Comparison of ENCODE assay signal across 8 cellular contexts in genomic region chr22:36144886-36145541, GRCh38. TPM values are rescaled to one million over a fixed set of nuclear protein-coding genes. Genes with fewer than 3 reads are reported as not detected.
DNase-seq lines count a peak whose midpoint lies in the region; ATAC-seq, FAIRE-seq and TF ChIP-seq lines count a peak whose summit lies in the region.

No MANE protein-coding gene starts in this region.

- H3K4me2 ChIP-seq in keratinocyte (ENCODE audit: control insufficient read depth, extremely low read depth, insufficient read depth, low read depth, low read length) = no peak overlapping the region

- H3K9me3 Mint-ChIP-seq in stimulated activated memory B cell treated with anti-CD40 and anti-IgM and Interleukin-4, amounts not matched to agents 10 μg/mL and 1 μg/mL and 100 μg/mL, for 72 hours = no peaks in the 10 kb centered on the region

- H3K9ac ChIP-seq in keratinocyte (ENCODE audit: control insufficient read depth, extremely low read depth, insufficient read depth, low read length) = no peak overlapping the region

- peak; percentile 83 for TF ChIP-seq CTCF in HFF-Myc (IDR thresholded peaks at IDR 0.05; ENCODE audit: low read depth, low read length, missing control alignments)
- TF ChIP-seq CTCF in keratinocyte (optimal IDR thresholded peaks at IDR 0.05 in 1 of 3, IDR thresholded peaks at IDR 0.05 in 1 of 3, conservative IDR thresholded peaks at IDR 0.05 in 1 of 3; ENCODE audit: extremely low read depth in 1 of 3, insufficient read depth in 2 of 3, low read length in 3 of 3) = peak in 2 of 3 experiments; percentile 74 to 77

- H3K27ac ChIP-seq in caudate nucleus (ENCODE audit: low read depth, low read length) (no peak overlapping the region), keratinocyte (ENCODE audit: control insufficient read depth, insufficient read depth, low read length) (no peak overlapping the region)

- peak; percentile 97 for FAIRE-seq in keratinocyte (lab: Jason Lieb, UNC)

- no peaks in the 10 kb centered on the region for H3K4me1 Mint-ChIP-seq in stimulated activated memory B cell treated with anti-CD40 and anti-IgM and Interleukin-4, amounts not matched to agents 10 μg/mL and 1 μg/mL and 100 μg/mL, for 72 hours

- H3K27me3 Mint-ChIP-seq in stimulated activated memory B cell treated with anti-CD40 and anti-IgM and Interleukin-4, amounts not matched to agents 10 μg/mL and 1 μg/mL and 100 μg/mL, for 72 hours = no peaks in the 10 kb centered on the region

- no peak overlapping the region for H2AFZ ChIP-seq in keratinocyte (ENCODE audit: control insufficient read depth, low read length)

- H3K9me1 ChIP-seq in keratinocyte (ENCODE audit: control insufficient read depth, extremely low read depth, insufficient read depth, low read length) = no peaks in the 10 kb centered on the region

- no peaks in the 10 kb centered on the region for H3K4me1 ChIP-seq in keratinocyte (ENCODE audit: control insufficient read depth, extremely low read depth, insufficient read depth, low read length)

- peaks cover 45% of the 10 kb centered on the region for H3K36me3 Mint-ChIP-seq in stimulated activated memory B cell treated with anti-CD40 and anti-IgM and Interleukin-4, amounts not matched to agents 10 μg/mL and 1 μg/mL and 100 μg/mL, for 72 hours

- no peaks in the 10 kb centered on the region for H3K9me3 ChIP-seq in keratinocyte (ENCODE audit: control insufficient read depth, low read depth, low read length)

- H3K79me2 ChIP-seq in keratinocyte (ENCODE audit: control insufficient read depth, insufficient read depth, low read length) = no peaks in the 10 kb centered on the region

- peak; percentile 59 for DNase-seq in DMS 273 (lab: John Stamatoyannopoulos, UW; ENCODE audit: unreplicated experiment)
- DNase-seq in HFF-Myc (ENCODE audit: extremely low read depth, low read depth) = peak; percentile 37
- DNase-seq in RPMI7951 (ENCODE audit: low read depth) = peak; percentile 76
- DNase-seq in caudate nucleus (lab: John Stamatoyannopoulos, UW) = peak in 44 of 61 donors; percentile 1 to 62 (median 28)
- no peak for DNase-seq in keratinocyte (ENCODE audit: low read depth, low spot score)
- no peak for DNase-seq in stimulated activated naive CD4-positive, alpha-beta T cell treated with Interleukin-2 at 50 U/mL for 16 hours (lab: John Stamatoyannopoulos, UW)

- H3K27me3 ChIP-seq in keratinocyte (ENCODE audit: control insufficient read depth, extremely low read depth, insufficient read depth, low read length) = peaks cover 6% of the 10 kb centered on the region

- no peaks in the 10 kb centered on the region for H3K36me3 ChIP-seq in keratinocyte (ENCODE audit: control insufficient read depth in 2 of 2, extremely low read depth in 1 of 2, insufficient read depth in 2 of 2, low read length in 2 of 2)

- no peak overlapping the region for H3K4me3 Mint-ChIP-seq in stimulated activated memory B cell treated with anti-CD40 and anti-IgM and Interleukin-4, amounts not matched to agents 10 μg/mL and 1 μg/mL and 100 μg/mL, for 72 hours

- no peaks in the 10 kb centered on the region for H4K20me1 ChIP-seq in keratinocyte (ENCODE audit: control insufficient read depth, extremely low read depth, insufficient read depth, low read length)

- peak overlapping the region; percentile 57 for H3K27ac Mint-ChIP-seq in stimulated activated memory B cell treated with anti-CD40 and anti-IgM and Interleukin-4, amounts not matched to agents 10 μg/mL and 1 μg/mL and 100 μg/mL, for 72 hours

- H3K4me3 ChIP-seq in HFF-Myc (replicated peaks; ENCODE audit: low read depth, low read length) (no peak overlapping the region), keratinocyte (ENCODE audit: control insufficient read depth in 2 of 3, extremely low read depth in 1 of 3, insufficient read depth in 2 of 3, low read depth in 1 of 3, low read length in 3 of 3) (no peak overlapping the region)

- dilution Hi-C loops in keratinocyte (cut with MboI; ENCODE audit: extremely low pct_ligation_motif_present, low sequenced_read_pairs) = no loop called here

- ATAC-seq in stimulated activated memory B cell treated with anti-CD40 and anti-IgM and Interleukin-4, amounts not matched to agents 10 μg/mL and 1 μg/mL and 100 μg/mL, for 72 hours = peak; percentile 62
- no peak for ATAC-seq in GM21737 (IDR thresholded peaks at IDR 0.05; ENCODE audit: unreplicated experiment)

RNA-seq across cellular contexts. Expression of gene APOL3, which starts 15.5 kb away (rescaled TPM):
- total RNA-seq in RPMI7951 (2014; rRNA removed; shearing (Covaris generic)) = 11.1 and 14.1 TPM in 2 replicates
- polyA plus RNA-seq in keratinocyte = 0.46 to 1.1 TPM (median 0.92 TPM) in 3 replicates
- not detected for polyA plus RNA-seq in keratinocyte (2011; ENCODE audit: low read depth)
- 0.45 and 0.49 TPM in 2 replicates for polyA plus RNA-seq in keratinocyte (2011; cell fraction: cytosol; rRNA removed)
- 0.40 and 0.52 TPM in 2 replicates for polyA plus RNA-seq in keratinocyte (2011; cell fraction: nucleus; rRNA removed)
- 1.2 TPM in 1 of 2 replicates, not detected in the other for polyA plus RNA-seq in keratinocyte (2012; ENCODE audit: low replicate concordance)
- polyA minus RNA-seq in keratinocyte = 0.56 to 2.9 TPM in 2 of 3 replicates, not detected in the other
- polyA minus RNA-seq in keratinocyte (2011; cell fraction: cytosol; rRNA and poly(A)+ RNA removed) = not detected
- 0.32 TPM in 1 of 2 replicates, not detected in the other for polyA minus RNA-seq in keratinocyte (2011; cell fraction: nucleus; rRNA and poly(A)+ RNA removed)

RNA-seq across cellular contexts. Expression of gene APOL4, which starts 56.6 kb away (rescaled TPM):
- total RNA-seq in RPMI7951 (2014; rRNA removed; shearing (Covaris generic)) = 0.20 TPM in 1 of 2 replicates, not detected in the other
- 0.03 to 0.08 TPM (median 0.04 TPM) in 3 replicates for polyA plus RNA-seq in keratinocyte
- not detected for polyA plus RNA-seq in keratinocyte (2011; ENCODE audit: low read depth)
- polyA plus RNA-seq in keratinocyte (2011; cell fraction: cytosol; rRNA removed) = 0.02 TPM in 1 of 2 replicates, not detected in the other
- polyA plus RNA-seq in keratinocyte (2011; cell fraction: nucleus; rRNA removed) = 0.08 and 0.23 TPM in 2 replicates
- polyA plus RNA-seq in keratinocyte (2012; ENCODE audit: low replicate concordance) = 0.10 TPM in 1 of 2 replicates, not detected in the other
- polyA minus RNA-seq in keratinocyte = not detected in 3 replicates
- polyA minus RNA-seq in keratinocyte (2011; cell fraction: cytosol; rRNA and poly(A)+ RNA removed) = not detected
- polyA minus RNA-seq in keratinocyte (2011; cell fraction: nucleus; rRNA and poly(A)+ RNA removed) = 1.0 TPM in 1 of 2 replicates, not detected in the other

Comparison
In these comparisons a context has a peak if more than half of its experiments do, and no peak if none do; other contexts are left out.
1. DNase-seq: peak in DMS 273 (single experiment), HFF-Myc (single experiment), RPMI7951 (single experiment) and caudate nucleus (44 of 61); none in keratinocyte (single experiment) and stimulated activated naive CD4-positive, alpha-beta T cell treated with Interleukin-2 at 50 U/mL for 16 hours (single experiment).